In genomic region chr1:211343607-211344334, GRCh38 we compare ENCODE assay signal across 23 cellular contexts. TPM values are rescaled to one million over a fixed set of nuclear protein-coding genes. Genes with fewer than 3 reads are reported as not detected.
DNase-seq lines count a peak whose midpoint lies in the region; ATAC-seq, FAIRE-seq and TF ChIP-seq lines count a peak whose summit lies in the region.
"Had no signal": no experiment of that assay in that cellular context is flagged by ENCODE, and none has a peak within 500 bp of the region (broad histone marks: within the 10 kb centered on the region; RNA-seq: fewer than 3 reads in every experiment).

No MANE protein-coding gene starts in this region.

- POLR2A ChIA-PET in HepG2 (lab: Yijun Ruan, JAX) (no interaction called here), activated B cell treated with CpG ODN at 0.5 μM for 24 hours (lab: Charles Lee) (interaction anchor here (1.0 to 1.3 kb wide), 2 partner anchors 16 to 40 kb away, joined by 3 to 6 read pairs; no protein-coding TSS in a partner anchor)

- no peak overlapping the region for H3K4me2 ChIP-seq in HepG2 (ENCODE audit: low read depth, low read length)
- H3K4me2 ChIP-seq in hepatocyte: no peak overlapping the region

- H3K4me3 ChIP-seq in right lobe of liver (no peak overlapping the region), HepG2 (replicated peaks in 1 of 3; ENCODE audit: insufficient read depth in 1 of 3, low read depth in 2 of 3, low read length in 3 of 3) (no peak overlapping the region), hepatocyte (no peak overlapping the region)
- H3K4me3 ChIP-seq: breast epithelium, left lung, psoas muscle, vagina had no signal

- TF ChIP-seq CTCF in right lobe of liver (IDR thresholded peaks at IDR 0.05): no peak
- TF ChIP-seq CTCF in HepG2 (CRISPR knock-in tag; IDR thresholded peaks at IDR 0.05): no peak
- no peak for TF ChIP-seq CTCF in activated B cell treated with CpG ODN at 0.5 μM for 24 hours (IDR thresholded peaks at IDR 0.05)
- no peak for TF ChIP-seq CTCF in hepatocyte (IDR thresholded peaks at IDR 0.05; ENCODE audit: poor library complexity)

- no TSS peak for BruUV-seq in HepG2 (replicated peaks; lab: Mats Ljungman, UMichigan)

- CTCF ChIA-PET in HepG2 (lab: Yijun Ruan, JAX; ENCODE audit: low intra/inter-chr PET ratio, low total read pairs): no interaction called here
- CTCF ChIA-PET in activated B cell treated with CpG ODN at 0.5 μM for 24 hours (lab: Charles Lee): interaction anchor here (1.2 kb wide), 1 partner anchor 20 kb away, joined by 4 read pairs; no protein-coding TSS in a partner anchor

- peaks cover 94% of the 10 kb centered on the region for H3K4me1 Mint-ChIP-seq in activated B cell treated with CpG ODN at 0.5 μM for 24 hours

- intact Hi-C loops in right lobe of liver (cut with DNase I): no loop called here
- intact Hi-C loops in HepG2 (cut with micrococcal nuclease; ENCODE audit: unreplicated experiment): no loop called here
- intact Hi-C loops in activated B cell treated with CpG ODN at 0.5 μM for 24 hours (cut with micrococcal nuclease): no loop called here

- H3K9me2 ChIP-seq in hepatocyte (replicated peaks; ENCODE audit: insufficient read depth): no peaks in the 10 kb centered on the region

- TF ChIP-seq POLR2A in right lobe of liver (IDR thresholded peaks at IDR 0.05) (no peak), HepG2 (IDR thresholded peaks at IDR 0.05; ENCODE audit: insufficient read depth in 1 of 2, low read depth in 2 of 2, low read length in 2 of 2) (no peak)

- TF ChIP-seq EP300 in HepG2 (IDR thresholded peaks at IDR 0.05; ENCODE audit: low read depth in 2 of 2, low read length in 2 of 2) (no peak), HepG2 (CRISPR knock-in tag; IDR thresholded peaks at IDR 0.05; ENCODE audit: borderline replicate concordance) (no peak)

- no peaks in the 10 kb centered on the region for H3K36me3 ChIP-seq in right lobe of liver
- H3K36me3 ChIP-seq in HepG2 (replicated peaks in 1 of 2; ENCODE audit: control insufficient read depth in 1 of 2, insufficient read depth in 2 of 2, low read length in 2 of 2): no peaks in the 10 kb centered on the region
- H3K36me3 ChIP-seq in hepatocyte (replicated peaks; ENCODE audit: insufficient read depth, low read depth): no peaks in the 10 kb centered on the region
- H3K36me3 ChIP-seq: breast epithelium, left lung, vagina had no signal

- peaks cover 49% of the 10 kb centered on the region for H3K36me3 Mint-ChIP-seq in activated B cell treated with CpG ODN at 0.5 μM for 24 hours (ENCODE audit: low read depth)

- in situ Hi-C loops in HepG2 (cut with HindIII; ENCODE audit: extremely low pct_ligation_motif_present, low pct_unique_long_range_greater_than_20kb): no loop called here
- in situ Hi-C loops in ACHN (cut with HindIII; ENCODE audit: low pct_ligation_motif_present, low pct_unique_long_range_greater_than_20kb, low sequenced_read_pairs): no loop called here

- H4K20me1 ChIP-seq in HepG2 (ENCODE audit: insufficient read depth, low read length): no peaks in the 10 kb centered on the region
- H4K20me1 ChIP-seq in hepatocyte (ENCODE audit: insufficient read depth, poor library complexity, severe bottlenecking): no peaks in the 10 kb centered on the region

- H3K9me3 ChIP-seq in right lobe of liver (no peaks in the 10 kb centered on the region), HepG2 (ENCODE audit: low read length) (no peaks in the 10 kb centered on the region), hepatocyte (ENCODE audit: low read depth) (no peaks in the 10 kb centered on the region)
- H3K9me3 ChIP-seq: breast epithelium, left lung, psoas muscle, vagina had no signal

- no peak overlapping the region for H3K27ac ChIP-seq in right lobe of liver
- no peak overlapping the region for H3K27ac ChIP-seq in HepG2 (ENCODE audit: extremely low read length, insufficient read depth, low read length)
- peak overlapping the region; percentile 84 for H3K27ac ChIP-seq in hepatocyte
- H3K27ac ChIP-seq: breast epithelium, left lung, psoas muscle, vagina had no signal

- peak overlapping the region; percentile 78 for H3K27ac Mint-ChIP-seq in activated B cell treated with CpG ODN at 0.5 μM for 24 hours
- H3K27ac Mint-ChIP-seq: activated naive CD4-positive, alpha-beta T cell treated with anti-CD3 and anti-CD28 coated beads for 36 hours; T-helper 1 cell treated with Interleukin-12 subunit alpha and Interleukin-12 subunit beta and Interleukin-4 antibody, amounts not matched to agents 30 μg/mL and 1 μg/mL, for 36 hours had no signal

- no peak for DNase-seq in right lobe of liver
- DNase-seq in HepG2 (ENCODE audit: low spot score): no peak
- no peak for DNase-seq in activated B cell treated with CpG ODN at 0.5 μM for 24 hours
- peak; percentile 26 for DNase-seq in hepatocyte (ENCODE audit: low spot score)
- no peak for DNase-seq in ACHN
- no peak for DNase-seq in SW480 (ENCODE audit: low spot score)
- DNase-seq in HPDE6-E6E7 (ENCODE audit: extremely low spot score): no peak
- DNase-seq: activated CD4-positive, alpha-beta T cell treated with anti-CD3 and anti-CD28 coated beads, Interleukin-2, amount 50 U/mL, for 48 hours; activated naive CD4-positive, alpha-beta T cell treated with anti-CD3 and anti-CD28 coated beads for 36 hours; DMS153; effector CD4-positive, alpha-beta T cell; KG1; left lung; NCI-H1105; NK-92 treated with Interleukin-12 subunit alpha and Interleukin-12 subunit beta, amount 100 ng/mL, for 24 hours; psoas muscle; stimulated activated CD4-positive, alpha-beta T cell treated with anti-CD3 and anti-CD28 coated beads, Interleukin-12 subunit alpha, Interleukin-12 subunit beta, amount 100 ng/mL, for 4 hours had no signal

- H3K4me1 ChIP-seq in right lobe of liver: no peaks in the 10 kb centered on the region
- no peaks in the 10 kb centered on the region for H3K4me1 ChIP-seq in HepG2 (ENCODE audit: insufficient read depth, low read length)
- no peaks in the 10 kb centered on the region for H3K4me1 ChIP-seq in hepatocyte (ENCODE audit: insufficient read depth)
- H3K4me1 ChIP-seq: breast epithelium, psoas muscle had no signal

- no peak for FAIRE-seq in HepG2 (lab: Jason Lieb, UNC)
- FAIRE-seq: GM19239 had no signal

- 72% methylated on average over 4 of the region's 6 CpGs for WGBS in right lobe of liver (ENCODE audit: insufficient coverage, low coverage, low lambda C conversion rate, missing lambda C conversion rate)
- WGBS in HepG2 (ENCODE audit: low lambda C conversion rate): 48% methylated on average over 5 of the region's 6 CpGs
- WGBS in hepatocyte (ENCODE audit: low lambda C conversion rate, missing lambda C conversion rate): 79% methylated on average over 6 of the region's 6 CpGs

- no peaks in the 10 kb centered on the region for H3K27me3 ChIP-seq in right lobe of liver
- H3K27me3 ChIP-seq in HepG2 (ENCODE audit: control insufficient read depth in 1 of 2, insufficient read depth in 2 of 2, low read length in 2 of 2): no peaks in the 10 kb centered on the region
- no peaks in the 10 kb centered on the region for H3K27me3 ChIP-seq in hepatocyte
- H3K27me3 ChIP-seq: breast epithelium, left lung, vagina had no signal

- no peaks in the 10 kb centered on the region for H3K79me2 ChIP-seq in HepG2 (ENCODE audit: insufficient read depth, low read length)
- peaks cover 4% of the 10 kb centered on the region for H3K79me2 ChIP-seq in hepatocyte

- H3K9ac ChIP-seq in HepG2 (ENCODE audit: insufficient read depth, low read depth, low read length): no peak overlapping the region

- H3K27me3 Mint-ChIP-seq in activated B cell treated with CpG ODN at 0.5 μM for 24 hours: no peaks in the 10 kb centered on the region

- ATAC-seq in right lobe of liver (peak; percentile 23 to 39 (median 28)), HepG2 (no peak), activated B cell treated with CpG ODN at 0.5 μM for 24 hours (ENCODE audit: low read depth) (no peak), GM18858 (IDR thresholded peaks at IDR 0.05; ENCODE audit: unreplicated experiment) (no peak)
- ATAC-seq: left lung, psoas muscle, Right ventricle myocardium inferior had no signal

- peak overlapping the region; percentile 16 for H3K4me3 Mint-ChIP-seq in activated B cell treated with CpG ODN at 0.5 μM for 24 hours
- H3K4me3 Mint-ChIP-seq: activated naive CD4-positive, alpha-beta T cell treated with anti-CD3 and anti-CD28 coated beads for 36 hours; T-helper 1 cell treated with Interleukin-12 subunit alpha and Interleukin-12 subunit beta and Interleukin-4 antibody, amounts not matched to agents 30 μg/mL and 1 μg/mL, for 36 hours had no signal

- no peak overlapping the region for H2AFZ ChIP-seq in HepG2 (ENCODE audit: low read length)
- no peak overlapping the region for H2AFZ ChIP-seq in hepatocyte

- no peak for TF ChIP-seq RAD21 in HepG2 (CRISPR knock-in tag; IDR thresholded peaks at IDR 0.05)

- H3K9me3 Mint-ChIP-seq in activated B cell treated with CpG ODN at 0.5 μM for 24 hours: no peaks in the 10 kb centered on the region
- H3K9me3 Mint-ChIP-seq: activated naive CD4-positive, alpha-beta T cell treated with anti-CD3 and anti-CD28 coated beads for 36 hours; T-helper 1 cell treated with Interleukin-12 subunit alpha and Interleukin-12 subunit beta and Interleukin-4 antibody, amounts not matched to agents 30 μg/mL and 1 μg/mL, for 36 hours had no signal

RNA-seq across cellular contexts. Expression of gene TRAF5, which starts 17.1 kb away (rescaled TPM):
- 1 to 10 TPM in 5 of 6 experiments, under 1 TPM in 1; 0.59 to 3.6 (median 1.6) TPM for total RNA-seq in right lobe of liver
- total RNA-seq in HepG2 (2016; rRNA removed; fragmentation: Illumina TruSeq; extraction: Trizol): 0.25 and 0.27 TPM in 2 replicates
- 0.09 and 0.30 TPM in 2 replicates for total RNA-seq in HepG2 (2016; cell fraction: cytosol; rRNA removed; fragmentation: Illumina TruSeq; extraction: Trizol; ENCODE audit: low read depth)
- total RNA-seq in HepG2 (2016; cell fraction: insoluble cytoplasmic fraction; rRNA removed; fragmentation: Illumina TruSeq; extraction: Trizol): 0.33 and 0.37 TPM in 2 replicates
- 0.10 and 0.25 TPM in 2 replicates for total RNA-seq in HepG2 (2016; cell fraction: membrane; rRNA removed; fragmentation: Illumina TruSeq; extraction: Trizol)
- 0.66 and 0.84 TPM in 2 replicates for total RNA-seq in HepG2 (2016; cell fraction: nucleus; rRNA removed; fragmentation: Illumina TruSeq; extraction: Trizol)
- polyA plus RNA-seq in HepG2 (2011; rRNA removed): 1.6 and 1.7 TPM in 2 replicates
- 0.47 and 0.65 TPM in 2 replicates for polyA plus RNA-seq in HepG2 (2011; cell fraction: cytosol; rRNA removed)
- polyA plus RNA-seq in HepG2 (2011; cell fraction: nucleus; rRNA removed): 3.8 and 4.0 TPM in 2 replicates
- polyA plus RNA-seq in HepG2 (2012): 0.69 and 0.94 TPM in 2 replicates
- 0.03 and 0.06 TPM in 2 replicates for polyA plus RNA-seq in HepG2 (2016; cell fraction: cytosol; fragmentation: Illumina TruSeq; extraction: Trizol; ENCODE audit: low read depth)
- polyA plus RNA-seq in HepG2 (2016; cell fraction: insoluble cytoplasmic fraction; fragmentation: Illumina TruSeq; extraction: Trizol; ENCODE audit: low read depth): 0.15 and 0.32 TPM in 2 replicates
- polyA plus RNA-seq in HepG2 (2016; cell fraction: membrane; fragmentation: Illumina TruSeq; extraction: Trizol; ENCODE audit: low read depth): not detected in 2 replicates
- polyA plus RNA-seq in HepG2 (2016; cell fraction: nucleus; fragmentation: Illumina TruSeq; extraction: Trizol; ENCODE audit: insufficient read depth, low read depth): 1.0 and 1.7 TPM in 2 replicates
- polyA minus RNA-seq in HepG2 (2011; rRNA and poly(A)+ RNA removed; ENCODE audit: low replicate concordance): 1.4 and 14.9 TPM in 2 replicates
- polyA minus RNA-seq in HepG2 (2011; cell fraction: cytosol; rRNA and poly(A)+ RNA removed): 0.26 and 0.30 TPM in 2 replicates
- 2.6 and 5.9 TPM in 2 replicates for polyA minus RNA-seq in HepG2 (2011; cell fraction: nucleus; rRNA and poly(A)+ RNA removed)
- 61.4 and 73.1 TPM in 2 replicates for total RNA-seq in activated B cell treated with CpG ODN at 0.5 μM for 24 hours
- total RNA-seq in hepatocyte: 8.3 and 8.8 TPM in 2 replicates
- polyA plus RNA-seq in hepatocyte: 3.9 and 5.5 TPM in 2 replicates

Comparison
In these comparisons a context has a peak if more than half of its experiments do, and no peak if none do; other contexts are left out.
1. ATAC-seq: peak in right lobe of liver (4 of 4); none in HepG2 (single experiment), activated B cell treated with CpG ODN at 0.5 μM for 24 hours (single experiment) and GM18858 (single experiment).